Comparison of ENCODE assay signal across 3 cellular contexts in the genomic region with DNA sequence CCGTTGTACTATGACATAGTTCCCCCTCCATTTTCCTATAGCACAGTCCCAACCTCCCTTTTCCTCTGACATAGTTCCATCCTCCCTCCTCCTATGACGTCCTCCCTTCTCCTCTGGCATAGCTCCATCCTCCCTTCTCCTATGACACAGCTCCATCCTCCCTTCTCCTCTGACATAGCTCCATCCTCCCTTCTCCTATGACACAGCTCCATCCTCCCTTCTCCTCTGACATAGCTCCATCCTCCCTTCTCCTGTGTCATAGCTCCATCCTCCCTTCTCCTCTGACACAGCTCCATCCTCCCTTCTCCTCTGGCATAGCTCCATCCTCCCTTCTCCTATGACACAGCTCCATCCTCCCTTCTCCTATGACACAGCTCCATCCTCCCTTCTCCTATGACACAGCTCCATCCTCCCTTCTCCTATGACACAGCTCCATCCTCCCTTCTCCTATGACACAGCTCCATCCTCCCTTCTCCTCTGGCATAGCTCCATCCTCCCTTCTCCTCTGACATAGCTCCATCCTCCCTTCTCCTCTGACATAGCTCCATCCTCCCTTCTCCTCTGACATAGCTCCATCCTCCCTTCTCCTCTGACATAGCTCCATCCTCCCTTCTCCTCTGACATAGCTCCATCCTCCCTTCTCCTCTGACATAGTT. TPM values are rescaled to one million over a fixed set of nuclear protein-coding genes. Genes with fewer than 3 reads are reported as not detected.
"Had no signal": no experiment of that assay in that cellular context is flagged by ENCODE, and none has a peak within 500 bp of the region (broad histone marks: within the 10 kb centered on the region; RNA-seq: fewer than 3 reads in every experiment).

No MANE protein-coding gene starts in this region.

RNA-seq across cellular contexts. Expression of gene TNFRSF6B, which starts 26.6 kb away (rescaled TPM):
- total RNA-seq: natural killer cell treated with Interleukin-12 subunit alpha and Interleukin-12 subunit beta and Interleukin-15 and Interleukin-18, amount 100 ng/mL, for 72 hours; progenitor cell of endocrine pancreas; skeletal muscle tissue had no signal
